10 cellular contexts compared by ENCODE assay signal in genomic region chr1:23478896-23479790, GRCh38. TPM values are rescaled to one million over a fixed set of nuclear protein-coding genes. Genes with fewer than 3 reads are reported as not detected.
A peak's percentile ranks its signal among the peaks of the same experiment; 100 is the strongest.
DNase-seq lines count a peak whose midpoint lies in the region; ATAC-seq and TF ChIP-seq lines count a peak whose summit lies in the region.
"Had no signal": no experiment of that assay in that cellular context is flagged by ENCODE, and none has a peak within 500 bp of the region (broad histone marks: within the 10 kb centered on the region; RNA-seq: fewer than 3 reads in every experiment).

No MANE protein-coding gene starts in this region.

- H3K36me3 ChIP-seq in PC-9 (ENCODE audit: low read depth), result no peaks in the 10 kb centered on the region
- no peaks in the 10 kb centered on the region for H3K36me3 ChIP-seq in neural progenitor cell
- H3K36me3 ChIP-seq: SJSA1 had no signal

- no peak for ATAC-seq in HG03521 (IDR thresholded peaks at IDR 0.05; ENCODE audit: unreplicated experiment)

- DNase-seq in AG08395 (ENCODE audit: low spot score) (peak; percentile 28), PC-9 (peak in 1 of 2 experiments; percentile 80), fibroblast of the conjunctiva (ENCODE audit: low read depth) (peak; percentile 82), neural progenitor cell (ENCODE audit: low spot score) (no peak), GM10248 (ENCODE audit: extremely low spot score) (no peak), NCI-H2081 treated with DMSO at 0.1 percent for 48 hours (lab: John Stamatoyannopoulos, UW) (no peak), endothelial cell (ENCODE audit: low spot score) (no peak)
- DNase-seq: activated effector memory CD4-positive, alpha-beta T cell treated with anti-CD3 and anti-CD28 coated beads, Interleukin-2, amount 50 U/mL, for 16 hours had no signal

- CTCF ChIA-PET in PC-9 (lab: Charles Lee) (no interaction called here), GM10248 (lab: Yijun Ruan, JAX) (interaction anchor here (1.0 to 1.1 kb wide), 3 partner anchors 18 to 186 kb away, joined by 3 read pairs; no protein-coding TSS in a partner anchor)

- TF ChIP-seq CTCF in PC-9 (conservative IDR thresholded peaks at IDR 0.05) (no peak), neural progenitor cell (IDR thresholded peaks at IDR 0.05) (no peak), GM10248 (IDR thresholded peaks at IDR 0.05; ENCODE audit: control extremely low read depth, extremely low read depth, low read depth, missing control alignments) (no peak), endothelial cell (IDR thresholded peaks at IDR 0.05; ENCODE audit: unreplicated experiment) (no peak)

- intact Hi-C loops in PC-9 (cut with micrococcal nuclease; ENCODE audit: unreplicated experiment), result loop anchor here (2.0 to 5.0 kb wide), 2 partner anchors 77 to 134 kb away; partner anchors contain the start of gene HNRNPR

- no peaks in the 10 kb centered on the region for H3K9me2 ChIP-seq in PC-9 (ENCODE audit: insufficient read depth)

- H3K36me3 Mint-ChIP-seq in neural progenitor cell, result peaks cover 8% of the 10 kb centered on the region
- no peaks in the 10 kb centered on the region for H3K36me3 Mint-ChIP-seq in endothelial cell (ENCODE audit: low read depth, unreplicated experiment)

- H4K20me1 ChIP-seq in PC-9 (ENCODE audit: insufficient read depth) (no peaks in the 10 kb centered on the region), neural progenitor cell (ENCODE audit: low read depth) (peaks cover 11% of the 10 kb centered on the region)

- H3K79me2 ChIP-seq in PC-9 (ENCODE audit: low read depth), result no peaks in the 10 kb centered on the region
- H3K79me2 ChIP-seq in neural progenitor cell (ENCODE audit: low read depth), result no peaks in the 10 kb centered on the region

- H3K4me1 Mint-ChIP-seq in neural progenitor cell (peaks cover 51% of the 10 kb centered on the region), endothelial cell (ENCODE audit: unreplicated experiment) (peaks cover 10% of the 10 kb centered on the region)

- H3K4me2 ChIP-seq in PC-9, result peak overlapping the region; percentile 50
- no peak overlapping the region for H3K4me2 ChIP-seq in neural progenitor cell

- H3K4me3 Mint-ChIP-seq in neural progenitor cell (peak overlapping the region; percentile 70), endothelial cell (ENCODE audit: unreplicated experiment) (no peak overlapping the region)

- H3K4me3 ChIP-seq in PC-9 (no peak overlapping the region), neural progenitor cell (no peak overlapping the region)
- H3K4me3 ChIP-seq: SJSA1 had no signal

- H3K27ac Mint-ChIP-seq in neural progenitor cell, result peak overlapping the region; percentile 14
- H3K27ac Mint-ChIP-seq in endothelial cell (ENCODE audit: unreplicated experiment), result no peak overlapping the region

- BruUV-seq in PC-9 (replicated peaks; lab: Mats Ljungman, UMichigan), result TSS peak; percentile 50

- H3K9ac ChIP-seq in neural progenitor cell, result no peak overlapping the region

- H3K4me1 ChIP-seq in PC-9 (replicated peaks; ENCODE audit: insufficient read depth), result peaks cover 55% of the 10 kb centered on the region
- H3K4me1 ChIP-seq in neural progenitor cell, result peaks cover 5% of the 10 kb centered on the region

- H3K9me3 Mint-ChIP-seq in neural progenitor cell (no peaks in the 10 kb centered on the region), endothelial cell (ENCODE audit: unreplicated experiment) (no peaks in the 10 kb centered on the region)

- peaks cover 6% of the 10 kb centered on the region for H3K27me3 Mint-ChIP-seq in neural progenitor cell (ENCODE audit: insufficient read depth, low read depth)
- H3K27me3 Mint-ChIP-seq in endothelial cell (ENCODE audit: unreplicated experiment), result no peaks in the 10 kb centered on the region

- H3K27me3 ChIP-seq in PC-9 (ENCODE audit: insufficient read depth, low read depth) (no peaks in the 10 kb centered on the region), neural progenitor cell (peaks cover 33% of the 10 kb centered on the region)
- H3K27me3 ChIP-seq: SJSA1 had no signal

- H2AFZ ChIP-seq in PC-9 (no peak overlapping the region), neural progenitor cell (replicated peaks) (no peak overlapping the region)

- H3K27ac ChIP-seq in PC-9 (peak overlapping the region; percentile 64), neural progenitor cell (no peak overlapping the region)
- H3K27ac ChIP-seq: SJSA1 had no signal

- H3K9me3 ChIP-seq in PC-9 (ENCODE audit: insufficient read depth, low read depth) (no peaks in the 10 kb centered on the region), neural progenitor cell (ENCODE audit: low read depth) (no peaks in the 10 kb centered on the region)
- H3K9me3 ChIP-seq: SJSA1 had no signal

- POLR2A ChIA-PET in PC-9 (lab: Charles Lee; ENCODE audit: unreplicated experiment) (interaction anchor here (0.6 kb wide), 2 partner anchors 30 to 111 kb away, joined by 3 to 4 read pairs; no protein-coding TSS in a partner anchor), GM10248 (lab: Yijun Ruan, JAX) (no interaction called here)

- H3F3A ChIP-seq in PC-9 (ENCODE audit: insufficient read depth, low read depth), result peaks cover 36% of the 10 kb centered on the region
- peaks cover 12% of the 10 kb centered on the region for H3F3A ChIP-seq in neural progenitor cell (ENCODE audit: low read depth)

RNA-seq across cellular contexts. Expression of gene ASAP3, which starts 4.8 kb away (rescaled TPM):
- total RNA-seq in PC-9 (2021) (17.6 and 24.1 TPM in 2 replicates), neural progenitor cell (ENCODE audit: low replicate concordance) (3.9 and 8.7 TPM in 2 replicates), endothelial cell (ENCODE audit: unreplicated experiment) (36.4 TPM)

RNA-seq across cellular contexts. Expression of gene E2F2, which starts 51.9 kb away (rescaled TPM):
- total RNA-seq in PC-9 (2021) (7.6 and 9.0 TPM in 2 replicates), neural progenitor cell (ENCODE audit: low replicate concordance) (3.4 and 7.0 TPM in 2 replicates), endothelial cell (ENCODE audit: unreplicated experiment) (0.69 TPM)

RNA-seq across cellular contexts. Expression of gene TCEA3, which starts 54.6 kb away (rescaled TPM):
- total RNA-seq in PC-9 (2021) (2.7 and 3.5 TPM in 2 replicates), neural progenitor cell (ENCODE audit: low replicate concordance) (0.53 and 0.54 TPM in 2 replicates), endothelial cell (ENCODE audit: unreplicated experiment) (9.7 TPM)

Comparison
In these comparisons a context has a peak if more than half of its experiments do, and no peak if none do; other contexts are left out.
1. DNase-seq: peak in AG08395 (single experiment) and fibroblast of the conjunctiva (single experiment); none in neural progenitor cell (single experiment), GM10248 (single experiment), NCI-H2081 treated with DMSO at 0.1 percent for 48 hours (single experiment) and endothelial cell (single experiment).